Comparison of ENCODE assay signal across 8 cellular contexts in the genomic region with DNA sequence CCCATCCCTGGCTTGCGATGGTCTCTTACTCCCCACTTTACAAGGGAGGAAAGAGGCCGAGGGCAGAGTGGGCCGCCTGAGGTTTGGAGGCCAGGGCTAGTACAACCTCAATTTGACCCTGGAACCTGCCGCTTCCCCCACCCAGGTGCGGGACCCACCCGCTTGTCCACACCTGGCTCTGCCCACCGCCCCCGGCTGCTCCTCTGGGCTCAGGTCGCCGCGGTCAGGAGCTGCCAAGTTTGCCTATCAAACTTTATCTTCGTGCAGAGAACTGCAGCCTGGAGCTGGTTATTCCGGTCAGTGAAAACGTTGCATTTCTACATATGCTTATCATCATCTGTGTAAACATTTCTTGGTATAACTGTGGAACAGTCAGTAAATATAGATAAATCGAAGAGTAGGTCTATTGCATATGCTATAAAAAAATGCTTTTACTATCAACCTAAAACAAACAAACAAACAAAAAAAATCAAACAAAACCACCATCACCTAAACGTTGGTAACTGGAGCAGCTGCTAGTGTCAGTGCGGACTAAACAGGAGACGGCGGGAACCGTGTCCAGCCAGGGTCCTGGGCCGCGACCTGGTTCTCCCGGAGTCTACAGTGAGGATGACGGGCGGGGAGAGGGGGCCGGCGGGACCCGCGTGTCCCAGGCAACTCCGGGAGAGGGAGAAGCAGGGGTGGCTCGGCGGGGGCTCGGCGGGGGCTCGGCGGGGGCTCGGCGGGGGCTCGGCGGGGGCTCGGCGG. TPM values are rescaled to one million over a fixed set of nuclear protein-coding genes. Genes with fewer than 3 reads are reported as not detected.
A peak's percentile ranks its signal among the peaks of the same experiment; 100 is the strongest.
DNase-seq lines count a peak whose midpoint lies in the region; ATAC-seq and TF ChIP-seq lines count a peak whose summit lies in the region.

No MANE protein-coding gene starts in this region.

- H3K4me3 ChIP-seq in right atrium auricular region = peak overlapping the region; percentile 77 to 92
- H3K4me3 ChIP-seq in retinal pigment epithelial cell (ENCODE audit: low read length) = peak overlapping the region; percentile 66

- H3K4me1 Mint-ChIP-seq in CD4-positive, alpha-beta T cell (ENCODE audit: low read depth) = peaks cover 35% of the 10 kb centered on the region
- peaks cover 33% of the 10 kb centered on the region for H3K4me1 Mint-ChIP-seq in activated T-helper 2 cell treated with anti-CD3 and anti-CD28 coated beads, Interferon-gamma antibody, Interleukin-2, Interleukin-4, amounts not matched to agents 10 μg/mL and 5 μg/mL and 100 μg/mL, durations not matched to agents 14 hours and 24 hours and 36 hours (ENCODE audit: low read depth)

- TF ChIP-seq CTCF in CD4-positive, alpha-beta T cell (IDR thresholded peaks at IDR 0.05) = no peak
- TF ChIP-seq CTCF in right atrium auricular region (IDR thresholded peaks at IDR 0.05) (no peak), retinal pigment epithelial cell (conservative IDR thresholded peaks at IDR 0.05; ENCODE audit: low read depth, low read length) (no peak)

- POLR2A ChIA-PET in CD4-positive, alpha-beta T cell (lab: Charles Lee) = interaction anchor here (1.0 to 1.6 kb wide), 5 partner anchors 41 to 134 kb away, joined by 3 to 5 read pairs (median 4); partner anchors contain the start of gene SLX9

- H3K9me3 Mint-ChIP-seq in CD4-positive, alpha-beta T cell = no peaks in the 10 kb centered on the region
- H3K9me3 Mint-ChIP-seq in activated T-helper 2 cell treated with anti-CD3 and anti-CD28 coated beads, Interferon-gamma antibody, Interleukin-2, Interleukin-4, amounts not matched to agents 10 μg/mL and 5 μg/mL and 100 μg/mL, durations not matched to agents 14 hours and 24 hours and 36 hours = no peaks in the 10 kb centered on the region

- peak overlapping the region; percentile 100 for H3K4me3 Mint-ChIP-seq in CD4-positive, alpha-beta T cell
- H3K4me3 Mint-ChIP-seq in activated T-helper 2 cell treated with anti-CD3 and anti-CD28 coated beads, Interferon-gamma antibody, Interleukin-2, Interleukin-4, amounts not matched to agents 10 μg/mL and 5 μg/mL and 100 μg/mL, durations not matched to agents 14 hours and 24 hours and 36 hours (ENCODE audit: low read depth) = peak overlapping the region; percentile 89

- H3K9me3 ChIP-seq in CD4-positive, alpha-beta T cell (ENCODE audit: control insufficient read depth, low read length) = no peaks in the 10 kb centered on the region
- no peaks in the 10 kb centered on the region for H3K9me3 ChIP-seq in right atrium auricular region

- H3K4me1 ChIP-seq in right atrium auricular region = peaks cover 0 to 23% of the 10 kb centered on the region in 2 donors

- H3K27me3 ChIP-seq in CD4-positive, alpha-beta T cell (ENCODE audit: control insufficient read depth, insufficient read depth, low read length) = no peaks in the 10 kb centered on the region
- no peaks in the 10 kb centered on the region for H3K27me3 ChIP-seq in right atrium auricular region

- CTCF ChIA-PET in CD4-positive, alpha-beta T cell (lab: Charles Lee) = interaction anchor here (1.0 to 1.3 kb wide), 3 partner anchors 29 to 65 kb away, joined by 3 to 8 read pairs (median 3); no protein-coding TSS in a partner anchor

- peak overlapping the region; percentile 98 for H3K27ac Mint-ChIP-seq in CD4-positive, alpha-beta T cell
- H3K27ac Mint-ChIP-seq in activated T-helper 2 cell treated with anti-CD3 and anti-CD28 coated beads, Interferon-gamma antibody, Interleukin-2, Interleukin-4, amounts not matched to agents 10 μg/mL and 5 μg/mL and 100 μg/mL, durations not matched to agents 14 hours and 24 hours and 36 hours = peak overlapping the region; percentile 81

- no peak for ATAC-seq in CD4-positive, alpha-beta T cell (ENCODE audit: poor library complexity)
- ATAC-seq in GM21723 (IDR thresholded peaks at IDR 0.05; ENCODE audit: unreplicated experiment) (no peak), HG03175 (IDR thresholded peaks at IDR 0.05; ENCODE audit: unreplicated experiment) (no peak), GM19463 (IDR thresholded peaks at IDR 0.05; ENCODE audit: unreplicated experiment) (no peak)

- intact Hi-C loops in CD4-positive, alpha-beta T cell (cut with DNase I, micrococcal nuclease) = loop anchor here (2.0 to 10.0 kb wide), 4 partner anchors 199 to 471 kb away; partner anchors contain the start of genes POFUT2 (in 1 of the 2), PTTG1IP (in 1 of the 2) and SLC19A1 (in 1 of the 2)
- intact Hi-C loops in activated T-helper 2 cell treated with anti-CD3 and anti-CD28 coated beads, Interferon-gamma antibody, Interleukin-2, Interleukin-4, amounts not matched to agents 10 μg/mL and 5 μg/mL and 100 μg/mL, durations not matched to agents 14 hours and 24 hours and 36 hours (cut with micrococcal nuclease) = no loop called here

- H3K36me3 Mint-ChIP-seq in CD4-positive, alpha-beta T cell (ENCODE audit: low read depth) = peaks cover 10% of the 10 kb centered on the region
- H3K36me3 Mint-ChIP-seq in activated T-helper 2 cell treated with anti-CD3 and anti-CD28 coated beads, Interferon-gamma antibody, Interleukin-2, Interleukin-4, amounts not matched to agents 10 μg/mL and 5 μg/mL and 100 μg/mL, durations not matched to agents 14 hours and 24 hours and 36 hours (ENCODE audit: low read depth) = peaks cover 5% of the 10 kb centered on the region

- DNase-seq in CD4-positive, alpha-beta T cell = no peak
- DNase-seq in HuH-7.5 (ENCODE audit: low spot score) (peak; percentile 68), right atrium auricular region (ENCODE audit: low spot score) (no peak), retinal pigment epithelial cell (ENCODE audit: low read depth) (no peak)
- DNase-seq in activated T-helper 2 cell treated with anti-CD3 and anti-CD28 coated beads, Interferon-gamma antibody, Interleukin-2, Interleukin-4, amounts not matched to agents 10 μg/mL and 5 μg/mL and 100 μg/mL, durations not matched to agents 14 hours and 24 hours and 36 hours (ENCODE audit: low spot score) = no peak

- H3K27me3 Mint-ChIP-seq in CD4-positive, alpha-beta T cell = no peaks in the 10 kb centered on the region
- H3K27me3 Mint-ChIP-seq in activated T-helper 2 cell treated with anti-CD3 and anti-CD28 coated beads, Interferon-gamma antibody, Interleukin-2, Interleukin-4, amounts not matched to agents 10 μg/mL and 5 μg/mL and 100 μg/mL, durations not matched to agents 14 hours and 24 hours and 36 hours (ENCODE audit: low read depth) = no peaks in the 10 kb centered on the region

- H3K36me3 ChIP-seq in right atrium auricular region = no peaks in the 10 kb centered on the region

- no peak overlapping the region for H3K27ac ChIP-seq in CD4-positive, alpha-beta T cell (ENCODE audit: low read depth, low read length)
- peak overlapping the region; percentile 90 to 91 for H3K27ac ChIP-seq in right atrium auricular region

RNA-seq across cellular contexts. Expression of gene ADARB1, which starts 0.9 kb away (rescaled TPM):
- total RNA-seq in CD4-positive, alpha-beta T cell = 10 to 100 TPM; 27.5 to 28.6 TPM
- 25.8 and 29.5 TPM in 2 replicates for total RNA-seq in activated T-helper 2 cell treated with anti-CD3 and anti-CD28 coated beads, Interferon-gamma antibody, Interleukin-2, Interleukin-4, amounts not matched to agents 10 μg/mL and 5 μg/mL and 100 μg/mL, durations not matched to agents 14 hours and 24 hours and 36 hours
- 10 to 100 TPM in 1 of 2 donors, 1 to 10 TPM in 1; 7.5 to 10.5 TPM for total RNA-seq in right atrium auricular region
